In genomic region chr11:6646631-6647281, GRCh38 we compare ENCODE assay signal across 9 cellular contexts. TPM values are rescaled to one million over a fixed set of nuclear protein-coding genes. Genes with fewer than 3 reads are reported as not detected.
A peak's percentile ranks its signal among the peaks of the same experiment; 100 is the strongest.
DNase-seq lines count a peak whose midpoint lies in the region; ATAC-seq and FAIRE-seq lines count a peak whose summit lies in the region.
"Had no signal": no experiment of that assay in that cellular context is flagged by ENCODE, and none has a peak within 500 bp of the region (broad histone marks: within the 10 kb centered on the region; RNA-seq: fewer than 3 reads in every experiment).

No MANE protein-coding gene starts in this region.

- ATAC-seq in GM19035 (IDR thresholded peaks at IDR 0.05; ENCODE audit: unreplicated experiment) (peak; percentile 87), HG03097 (IDR thresholded peaks at IDR 0.05; ENCODE audit: low FRiP score, unreplicated experiment) (peak; percentile 68), left cardiac atrium (peak; percentile 40 to 71)
- ATAC-seq in stimulated activated naive CD8-positive, alpha-beta T cell treated with anti-CD3 and anti-CD28 coated beads, Interleukin-15, Interleukin-2, amounts not matched to agents 100 U/mL and 50 U/mL, for 24 hours: peak; percentile 25

- no peaks in the 10 kb centered on the region for H3K36me3 ChIP-seq in small intestine (ENCODE audit: control insufficient read depth in 2 of 2, insufficient read depth in 2 of 2, low read length in 2 of 2)

- WGBS in small intestine, 3 donors: 38 to 73% (median 66%) methylated on average over 7 of the region's 7 CpGs

- H3K4me3 ChIP-seq in small intestine (ENCODE audit: low read depth in 1 of 2, low read length in 2 of 2): no peak overlapping the region

- no peaks in the 10 kb centered on the region for H3K9me3 ChIP-seq in small intestine (ENCODE audit: control insufficient read depth, low read depth)

- DNase-seq in AG20443 (ENCODE audit: low spot score) (peak; percentile 72), UCSD-AML1 (lab: John Stamatoyannopoulos, UW; ENCODE audit: unreplicated experiment) (peak; percentile 84), left cardiac atrium (peak; percentile 58), posterior vena cava (ENCODE audit: low spot score) (no peak), small intestine (no peak)
- DNase-seq in stimulated activated naive CD8-positive, alpha-beta T cell treated with anti-CD3 and anti-CD28 coated beads, Interleukin-15, Interleukin-2, amounts not matched to agents 100 U/mL and 50 U/mL, for 24 hours: peak; percentile 38

- H3K27ac ChIP-seq in small intestine (ENCODE audit: low read depth in 1 of 2, low read length in 1 of 2): peak overlapping the region in 1 of 2 donors; percentile 78

- no peaks in the 10 kb centered on the region for H3K27me3 ChIP-seq in small intestine (ENCODE audit: control insufficient read depth in 2 of 2, insufficient read depth in 2 of 2, low read length in 2 of 2)

- H3K4me1 ChIP-seq in small intestine (ENCODE audit: control insufficient read depth in 2 of 2, insufficient read depth in 1 of 2, low read depth in 1 of 2, low read length in 1 of 2): peaks cover 0 to 6% of the 10 kb centered on the region in 2 donors

- intact Hi-C loops in left cardiac atrium (cut with DNase I): no loop called here
- intact Hi-C loops in posterior vena cava (cut with DNase I): no loop called here

- no peak for FAIRE-seq in small intestine (lab: Jason Lieb, UNC)
- FAIRE-seq: colon had no signal

RNA-seq across cellular contexts. Expression of gene DCHS1, which starts 8.9 kb away (rescaled TPM):
- 10 to 100 TPM; 14.4 to 15.8 TPM for total RNA-seq in left cardiac atrium
- 10 to 100 TPM; 28.9 to 42.3 TPM for total RNA-seq in posterior vena cava
- 1 to 10 TPM in 1 of 3 donors, under 1 TPM in 2; under 0.01 to 7.0 (median 0.27) TPM for polyA plus RNA-seq in small intestine

RNA-seq across cellular contexts. Expression of gene TPP1, which starts 27.5 kb away (rescaled TPM):
- 10 to 100 TPM; 69.5 to 87.7 TPM for total RNA-seq in left cardiac atrium
- total RNA-seq in posterior vena cava: 100 to 1,000 TPM in 1 of 2 donors, 10 to 100 TPM in 1; 80.9 to 137 TPM
- polyA plus RNA-seq in small intestine: 10 to 100 TPM; 25.4 to 43.9 (median 25.5) TPM

RNA-seq across cellular contexts. Expression of gene TAF10, which starts 34.7 kb away (rescaled TPM):
- total RNA-seq in left cardiac atrium: 100 to 1,000 TPM; 102 to 105 TPM
- 100 to 1,000 TPM in 1 of 2 donors, 10 to 100 TPM in 1; 85.9 to 107 TPM for total RNA-seq in posterior vena cava
- polyA plus RNA-seq in small intestine: 100 to 1,000 TPM in 2 of 3 donors, 10 to 100 TPM in 1; 62.6 to 133 (median 114) TPM

RNA-seq across cellular contexts. Expression of gene MRPL17, which starts 36.4 kb away (rescaled TPM):
- total RNA-seq in left cardiac atrium (10 to 100 TPM; 40.0 to 48.6 TPM), posterior vena cava (10 to 100 TPM; 25.6 to 28.2 TPM)
- 10 to 100 TPM; 17.8 to 49.4 (median 19.0) TPM for polyA plus RNA-seq in small intestine

RNA-seq across cellular contexts. Expression of gene ILK, which starts 43.2 kb away (rescaled TPM):
- total RNA-seq in left cardiac atrium: 100 to 1,000 TPM; 166 to 183 TPM
- 100 to 1,000 TPM; 340 to 384 TPM for total RNA-seq in posterior vena cava
- polyA plus RNA-seq in small intestine: 10 to 100 TPM; 73.9 to 97.3 (median 88.9) TPM

Comparison
In these comparisons a context has a peak if more than half of its experiments do, and no peak if none do; other contexts are left out.
1. DNase-seq: peak in AG20443 (single experiment), UCSD-AML1 (single experiment), left cardiac atrium (single experiment) and stimulated activated naive CD8-positive, alpha-beta T cell treated with anti-CD3 and anti-CD28 coated beads, Interleukin-15, Interleukin-2, amounts not matched to agents 100 U/mL and 50 U/mL, for 24 hours (single experiment); none in posterior vena cava (single experiment) and small intestine (single experiment).
2. ATAC-seq: peak in every context shown above with its lines; median percentile 87 in GM19035; 68 in HG03097; 56 in left cardiac atrium; 25 in stimulated activated naive CD8-positive, alpha-beta T cell treated with anti-CD3 and anti-CD28 coated beads, Interleukin-15, Interleukin-2, amounts not matched to agents 100 U/mL and 50 U/mL, for 24 hours.